In the genomic region with DNA sequence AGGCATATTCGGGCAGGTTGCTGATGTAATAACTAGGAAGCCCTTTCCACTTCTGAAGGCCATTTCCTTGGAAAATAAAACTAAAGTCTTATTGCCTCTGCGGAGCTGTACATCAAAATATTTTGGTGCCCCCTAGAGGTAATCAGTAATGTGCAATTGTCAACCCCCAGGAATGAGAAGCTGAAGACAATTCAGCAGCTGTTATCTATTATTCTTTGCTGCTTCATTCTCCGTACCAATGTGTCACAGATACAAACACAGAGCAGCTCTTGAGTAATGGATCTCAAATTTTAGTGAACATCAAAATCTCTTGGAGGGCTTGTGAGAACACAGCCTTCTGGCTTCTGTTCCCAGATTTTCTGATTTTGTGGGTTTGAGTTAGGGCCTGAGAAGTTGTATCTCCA, we compare ENCODE assay signal across 8 cellular contexts. TPM values are rescaled to one million over a fixed set of nuclear protein-coding genes. Genes with fewer than 3 reads are reported as not detected.
DNase-seq lines count a peak whose midpoint lies in the region; ATAC-seq, FAIRE-seq and TF ChIP-seq lines count a peak whose summit lies in the region.

No MANE protein-coding gene starts in this region.

- H3K27me3 ChIP-seq in uterus = no peaks in the 10 kb centered on the region

- DNase-seq in NCI-H2029 treated with DMSO at 0.1 percent for 48 hours (lab: John Stamatoyannopoulos, UW) = peak; percentile 32
- no peak for DNase-seq in WTC11 (ENCODE audit: low spot score)
- peak in 1 of 2 donors; percentile 18 for DNase-seq in uterus
- DNase-seq in stimulated activated naive B cell treated with anti-CD40 and anti-IgM and Interleukin-4, amounts not matched to agents 10 μg/mL and 1 μg/mL and 100 μg/mL, for 72 hours = no peak
- no peak for DNase-seq in mesenteric fat pad (ENCODE audit: low spot score)

- peaks cover 32% of the 10 kb centered on the region for H3K27me3 Mint-ChIP-seq in WTC11 (ENCODE audit: low read depth)
- peaks cover 31 to 36% of the 10 kb centered on the region in 2 donors for H3K27me3 Mint-ChIP-seq in stimulated activated naive B cell treated with anti-CD40 and anti-IgM and Interleukin-4, amounts not matched to agents 10 μg/mL and 1 μg/mL and 100 μg/mL, for 72 hours

- no peak overlapping the region for H3K4me3 Mint-ChIP-seq in WTC11
- H3K4me3 Mint-ChIP-seq in stimulated activated naive B cell treated with anti-CD40 and anti-IgM and Interleukin-4, amounts not matched to agents 10 μg/mL and 1 μg/mL and 100 μg/mL, for 72 hours = no peak overlapping the region

- CTCF ChIA-PET in WTC11 (lab: Charles Lee) = interaction anchor here (0.5 to 1.4 kb wide), 24 partner anchors 9 to 520 kb away, joined by 3 to 9 read pairs (median 4); no protein-coding TSS in a partner anchor

- no peak for ATAC-seq in WTC11
- no peak for ATAC-seq in stimulated activated naive B cell treated with anti-CD40 and anti-IgM and Interleukin-4, amounts not matched to agents 10 μg/mL and 1 μg/mL and 100 μg/mL, for 72 hours (replicated peaks)

- peak; percentile 84 for TF ChIP-seq CTCF in 22Rv1 (IDR thresholded peaks at IDR 0.05)
- TF ChIP-seq CTCF in GM12873 (IDR thresholded peaks at IDR 0.05; ENCODE audit: insufficient read depth, low read depth, low read length, missing control alignments) = peak; percentile 56
- peak; percentile 51; the same call in 1 of the 2 replicates for TF ChIP-seq CTCF in WTC11 (IDR thresholded peaks at IDR 0.05)
- peak; percentile 44 to 55 (median 50) for TF ChIP-seq CTCF in uterus (IDR thresholded peaks at IDR 0.05)

- peaks cover 24% of the 10 kb centered on the region for H3K4me1 Mint-ChIP-seq in WTC11
- peaks cover 8 to 19% of the 10 kb centered on the region in 2 donors for H3K4me1 Mint-ChIP-seq in stimulated activated naive B cell treated with anti-CD40 and anti-IgM and Interleukin-4, amounts not matched to agents 10 μg/mL and 1 μg/mL and 100 μg/mL, for 72 hours

- no peak for TF ChIP-seq POLR2A in uterus (IDR thresholded peaks at IDR 0.05)

- no peak overlapping the region for H3K4me3 ChIP-seq in uterus

- H3K27ac Mint-ChIP-seq in WTC11 = no peak overlapping the region
- H3K27ac Mint-ChIP-seq in stimulated activated naive B cell treated with anti-CD40 and anti-IgM and Interleukin-4, amounts not matched to agents 10 μg/mL and 1 μg/mL and 100 μg/mL, for 72 hours = no peak overlapping the region

- FAIRE-seq in islet of Langerhans (lab: Jason Lieb, UNC) = peak; percentile 93

- H3K9me3 ChIP-seq in uterus = no peaks in the 10 kb centered on the region

- H3K4me1 ChIP-seq in uterus = no peaks in the 10 kb centered on the region

- POLR2A ChIA-PET in WTC11 (lab: Charles Lee) = no interaction called here

- peaks cover 9% of the 10 kb centered on the region for H3K9me3 Mint-ChIP-seq in WTC11
- H3K9me3 Mint-ChIP-seq in stimulated activated naive B cell treated with anti-CD40 and anti-IgM and Interleukin-4, amounts not matched to agents 10 μg/mL and 1 μg/mL and 100 μg/mL, for 72 hours = peaks cover 3 to 5% of the 10 kb centered on the region in 2 donors

- H3K36me3 ChIP-seq in uterus = no peaks in the 10 kb centered on the region

- intact Hi-C loops in uterus (cut with DNase I; ENCODE audit: low total_unique reads) = no loop called here

- peaks cover 4% of the 10 kb centered on the region for H3K36me3 Mint-ChIP-seq in WTC11
- H3K36me3 Mint-ChIP-seq in stimulated activated naive B cell treated with anti-CD40 and anti-IgM and Interleukin-4, amounts not matched to agents 10 μg/mL and 1 μg/mL and 100 μg/mL, for 72 hours = no peaks in the 10 kb centered on the region

- H3K27ac ChIP-seq in 22Rv1 (no peak overlapping the region), uterus (no peak overlapping the region)

TF ChIP-seq in WTC11, 78 proteins besides CTCF, POLR2A, EP300 and RAD21:
- no peak for TF ChIP-seq NFE2L1 (CRISPR knock-in tag; IDR thresholded peaks at IDR 0.05)
- TF ChIP-seq ATF1 (CRISPR knock-in tag; IDR thresholded peaks at IDR 0.05) = no peak
- TF ChIP-seq, protein P1, sequence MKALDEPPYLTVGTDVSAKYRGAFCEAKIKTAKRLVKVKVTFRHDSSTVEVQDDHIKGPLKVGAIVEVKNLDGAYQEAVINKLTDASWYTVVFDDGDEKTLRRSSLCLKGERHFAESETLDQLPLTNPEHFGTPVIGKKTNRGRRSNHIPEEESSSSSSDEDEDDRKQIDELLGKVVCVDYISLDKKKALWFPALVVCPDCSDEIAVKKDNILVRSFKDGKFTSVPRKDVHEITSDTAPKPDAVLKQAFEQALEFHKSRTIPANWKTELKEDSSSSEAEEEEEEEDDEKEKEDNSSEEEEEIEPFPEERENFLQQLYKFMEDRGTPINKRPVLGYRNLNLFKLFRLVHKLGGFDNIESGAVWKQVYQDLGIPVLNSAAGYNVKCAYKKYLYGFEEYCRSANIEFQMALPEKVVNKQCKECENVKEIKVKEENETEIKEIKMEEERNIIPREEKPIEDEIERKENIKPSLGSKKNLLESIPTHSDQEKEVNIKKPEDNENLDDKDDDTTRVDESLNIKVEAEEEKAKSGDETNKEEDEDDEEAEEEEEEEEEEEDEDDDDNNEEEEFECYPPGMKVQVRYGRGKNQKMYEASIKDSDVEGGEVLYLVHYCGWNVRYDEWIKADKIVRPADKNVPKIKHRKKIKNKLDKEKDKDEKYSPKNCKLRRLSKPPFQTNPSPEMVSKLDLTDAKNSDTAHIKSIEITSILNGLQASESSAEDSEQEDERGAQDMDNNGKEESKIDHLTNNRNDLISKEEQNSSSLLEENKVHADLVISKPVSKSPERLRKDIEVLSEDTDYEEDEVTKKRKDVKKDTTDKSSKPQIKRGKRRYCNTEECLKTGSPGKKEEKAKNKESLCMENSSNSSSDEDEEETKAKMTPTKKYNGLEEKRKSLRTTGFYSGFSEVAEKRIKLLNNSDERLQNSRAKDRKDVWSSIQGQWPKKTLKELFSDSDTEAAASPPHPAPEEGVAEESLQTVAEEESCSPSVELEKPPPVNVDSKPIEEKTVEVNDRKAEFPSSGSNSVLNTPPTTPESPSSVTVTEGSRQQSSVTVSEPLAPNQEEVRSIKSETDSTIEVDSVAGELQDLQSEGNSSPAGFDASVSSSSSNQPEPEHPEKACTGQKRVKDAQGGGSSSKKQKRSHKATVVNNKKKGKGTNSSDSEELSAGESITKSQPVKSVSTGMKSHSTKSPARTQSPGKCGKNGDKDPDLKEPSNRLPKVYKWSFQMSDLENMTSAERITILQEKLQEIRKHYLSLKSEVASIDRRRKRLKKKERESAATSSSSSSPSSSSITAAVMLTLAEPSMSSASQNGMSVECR (CRISPR knock-in tag; IDR thresholded peaks at IDR 0.05; ENCODE audit: borderline replicate concordance) = no peak
- no peak for TF ChIP-seq GTF2I (CRISPR knock-in tag; conservative IDR thresholded peaks at IDR 0.05)
- no peak for TF ChIP-seq FOXK1 (CRISPR knock-in tag; IDR thresholded peaks at IDR 0.05)
- no peak for TF ChIP-seq ETV6 (CRISPR knock-in tag; IDR thresholded peaks at IDR 0.05)
- TF ChIP-seq ZNF425 (CRISPR knock-in tag; conservative IDR thresholded peaks at IDR 0.05) = no peak
- TF ChIP-seq SOX15 (CRISPR knock-in tag; IDR thresholded peaks at IDR 0.05) = no peak
- TF ChIP-seq ELF4 (CRISPR knock-in tag; IDR thresholded peaks at IDR 0.05; ENCODE audit: low read depth) = no peak
- TF ChIP-seq ZNF416 (CRISPR knock-in tag; IDR thresholded peaks at IDR 0.05) = no peak
- no peak for TF ChIP-seq ERG (CRISPR knock-in tag; IDR thresholded peaks at IDR 0.05)
- no peak for TF ChIP-seq SMAD3 (CRISPR knock-in tag; IDR thresholded peaks at IDR 0.05; ENCODE audit: borderline replicate concordance)
- no peak for TF ChIP-seq JUN (CRISPR knock-in tag; IDR thresholded peaks at IDR 0.05)
- no peak for TF ChIP-seq MYBL2 (CRISPR knock-in tag; IDR thresholded peaks at IDR 0.05)
- TF ChIP-seq, protein P2, sequence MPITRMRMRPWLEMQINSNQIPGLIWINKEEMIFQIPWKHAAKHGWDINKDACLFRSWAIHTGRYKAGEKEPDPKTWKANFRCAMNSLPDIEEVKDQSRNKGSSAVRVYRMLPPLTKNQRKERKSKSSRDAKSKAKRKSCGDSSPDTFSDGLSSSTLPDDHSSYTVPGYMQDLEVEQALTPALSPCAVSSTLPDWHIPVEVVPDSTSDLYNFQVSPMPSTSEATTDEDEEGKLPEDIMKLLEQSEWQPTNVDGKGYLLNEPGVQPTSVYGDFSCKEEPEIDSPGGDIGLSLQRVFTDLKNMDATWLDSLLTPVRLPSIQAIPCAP (CRISPR knock-in tag; IDR thresholded peaks at IDR 0.05) = no peak
- TF ChIP-seq TEAD1 (CRISPR knock-in tag; IDR thresholded peaks at IDR 0.05) = no peak
- TF ChIP-seq RORB (CRISPR knock-in tag; IDR thresholded peaks at IDR 0.05) = no peak
- TF ChIP-seq ZNF138 (CRISPR knock-in tag; conservative IDR thresholded peaks at IDR 0.05) = no peak
- no peak for TF ChIP-seq ZNF396 (CRISPR knock-in tag; IDR thresholded peaks at IDR 0.05; ENCODE audit: borderline replicate concordance)
TF ChIP-seq in WTC11: peak in this region for 0.

RNA-seq across cellular contexts. Expression of gene SLIT2, which starts 3.5 kb away (rescaled TPM):
- 6.8 to 15.3 TPM (median 13.5 TPM) in 3 replicates for total RNA-seq in WTC11 (2021)
- 100 to 1,000 TPM in 1 of 4 donors, 10 to 100 TPM in 3; 22.9 to 118 (median 59.0) TPM for total RNA-seq in uterus
- total RNA-seq in mesenteric fat pad = 11.6 TPM
